ENCODE assay signal across 8 cellular contexts in the genomic region with DNA sequence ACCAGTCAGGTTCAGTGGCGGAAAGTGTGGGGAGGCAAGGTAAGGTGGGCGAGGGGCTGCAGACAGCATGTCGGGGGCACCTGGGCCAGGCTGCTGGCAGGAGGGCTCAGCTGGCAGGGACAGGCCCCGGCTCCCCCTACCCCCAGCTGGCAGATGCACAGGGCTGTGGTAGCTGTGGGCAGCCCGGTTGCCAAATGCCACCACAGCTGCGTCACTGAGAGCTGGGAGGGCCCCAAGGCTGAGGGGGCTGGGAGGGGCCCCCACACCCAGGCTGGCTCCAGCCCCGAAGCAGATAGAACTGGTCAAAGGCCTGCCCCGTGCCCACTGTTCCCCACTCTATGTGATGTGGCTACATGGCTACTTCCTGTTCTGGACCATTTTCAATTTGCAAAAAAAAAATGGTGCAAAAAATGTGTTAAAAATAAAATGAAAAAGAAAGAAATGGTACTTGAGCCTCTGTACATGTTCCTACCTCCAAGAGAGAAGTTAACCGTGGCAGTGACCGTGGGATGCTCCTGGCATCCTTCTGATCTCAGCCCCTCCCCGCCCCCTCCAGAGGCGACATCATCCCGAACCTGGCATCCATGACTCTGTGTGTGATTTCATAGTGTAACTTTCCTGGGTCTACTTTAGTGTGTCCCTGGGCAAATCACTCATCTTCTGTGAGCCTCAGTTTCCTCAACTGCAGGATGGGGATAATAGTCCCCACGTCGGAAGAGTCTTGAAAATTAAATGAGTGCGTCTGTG.
A peak's percentile ranks its signal among the peaks of the same experiment; 100 is the strongest.
DNase-seq lines count a peak whose midpoint lies in the region; ATAC-seq and TF ChIP-seq lines count a peak whose summit lies in the region.

No MANE protein-coding gene starts in this region.

- H2BK12ac ChIP-seq in trophoblast cell (ENCODE audit: low read length) = peak overlapping the region; percentile 31

- ATAC-seq in HG03354 (IDR thresholded peaks at IDR 0.05; ENCODE audit: poor library complexity, severe bottlenecking, unreplicated experiment) (no peak), gastroesophageal sphincter (no peak)

- peak overlapping the region; percentile 70; the same call in 1 of the 2 replicates for H3K9ac ChIP-seq in BLaER1
- H3K9ac ChIP-seq in OCI-LY3 (ENCODE audit: low read length) = peak overlapping the region; percentile 25
- no peak overlapping the region for H3K9ac ChIP-seq in mammary epithelial cell (ENCODE audit: insufficient read depth, low read length)
- H3K9ac ChIP-seq in trophoblast cell (ENCODE audit: low read length) = no peak overlapping the region

- TF ChIP-seq CTCF in OCI-LY3 (IDR thresholded peaks at IDR 0.05; ENCODE audit: low read depth, low read length) = no peak
- no peak for TF ChIP-seq CTCF in mammary epithelial cell (conservative IDR thresholded peaks at IDR 0.05 in 1 of 2, IDR thresholded peaks at IDR 0.05 in 1 of 2; ENCODE audit: extremely low read depth in 1 of 2, insufficient read depth in 1 of 2, low read depth in 1 of 2, low read length in 2 of 2)
- TF ChIP-seq CTCF in gastroesophageal sphincter (IDR thresholded peaks at IDR 0.05) = no peak

- DNase-seq in mammary epithelial cell (peak; percentile 13), trophoblast cell (no peak), cortex of kidney (lab: John Stamatoyannopoulos, UW) (no peak)
- DNase-seq in effector memory CD4-positive, alpha-beta T cell = no peak

- H2AK5ac ChIP-seq in trophoblast cell (ENCODE audit: low read length) = peak overlapping the region; percentile 49

- H3K18ac ChIP-seq in trophoblast cell (ENCODE audit: low read length) = no peak overlapping the region

- H2BK120ac ChIP-seq in trophoblast cell (ENCODE audit: insufficient read depth, low read length, poor library complexity) = peak overlapping the region; percentile 39

- no peak overlapping the region for H4K8ac ChIP-seq in trophoblast cell (ENCODE audit: low read depth, low read length)

- H3K4me1 ChIP-seq in BLaER1 (peaks cover 62% of the 10 kb centered on the region), OCI-LY3 (ENCODE audit: low read length) (peaks cover 41% of the 10 kb centered on the region), mammary epithelial cell (ENCODE audit: insufficient read depth, low read length) (peaks cover 4% of the 10 kb centered on the region), trophoblast cell (ENCODE audit: control insufficient read depth in 1 of 2, insufficient read depth in 2 of 2, low read length in 2 of 2) (peaks cover 18 to 23% of the 10 kb centered on the region in 2 experiments), gastroesophageal sphincter (peaks cover 0 to 35% (median 9%) of the 10 kb centered on the region in 3 donors)
- no peaks in the 10 kb centered on the region for H3K4me1 ChIP-seq in effector memory CD4-positive, alpha-beta T cell (ENCODE audit: control insufficient read depth, insufficient read depth, low read length, poor library complexity, severe bottlenecking)

- no peaks in the 10 kb centered on the region for H3K79me2 ChIP-seq in OCI-LY3 (ENCODE audit: low read length)
- no peaks in the 10 kb centered on the region for H3K79me2 ChIP-seq in mammary epithelial cell (ENCODE audit: insufficient read depth, low read length)
- no peaks in the 10 kb centered on the region for H3K79me2 ChIP-seq in trophoblast cell (ENCODE audit: control insufficient read depth, insufficient read depth, low read length, poor library complexity)

- TF ChIP-seq POLR2A in gastroesophageal sphincter (IDR thresholded peaks at IDR 0.05) = no peak

- no peak for TF ChIP-seq EP300 in gastroesophageal sphincter (IDR thresholded peaks at IDR 0.05)

- 38% methylated on average over 12 of the region's 16 CpGs for WGBS in mammary epithelial cell (ENCODE audit: low coverage, missing lambda C conversion rate)
- no CpG with 5 or more reads among the region's 16 CpGs for WGBS in trophoblast cell (ENCODE audit: extremely low coverage, insufficient coverage, insufficient read length)
- 56 to 92% methylated on average over 6 to 7 of the region's 16 CpGs for WGBS in gastroesophageal sphincter (ENCODE audit: low coverage in 1 of 2), 2 donors

- no peaks in the 10 kb centered on the region for H4K20me1 ChIP-seq in BLaER1
- no peaks in the 10 kb centered on the region for H4K20me1 ChIP-seq in OCI-LY3 (ENCODE audit: insufficient read depth, low read length)
- H4K20me1 ChIP-seq in mammary epithelial cell (ENCODE audit: insufficient read depth, low read length) = no peaks in the 10 kb centered on the region

- H3K14ac ChIP-seq in trophoblast cell (ENCODE audit: low read length) = peak overlapping the region; percentile 49

- no peak overlapping the region for H3K4me3 ChIP-seq in BLaER1
- peak overlapping the region; percentile 22 for H3K4me3 ChIP-seq in OCI-LY3 (ENCODE audit: low read length)
- H3K4me3 ChIP-seq in mammary epithelial cell (replicated peaks in 1 of 3; ENCODE audit: insufficient read depth in 1 of 3, low read depth in 2 of 3, low read length in 3 of 3) = no peak overlapping the region
- no peak overlapping the region for H3K4me3 ChIP-seq in trophoblast cell (ENCODE audit: low read depth, low read length)
- H3K4me3 ChIP-seq in effector memory CD4-positive, alpha-beta T cell (ENCODE audit: insufficient read depth, low read depth, low read length, poor library complexity, severe bottlenecking) = no peak overlapping the region
- no peak overlapping the region for H3K4me3 ChIP-seq in gastroesophageal sphincter

- no peak overlapping the region for H4K12ac ChIP-seq in trophoblast cell (ENCODE audit: low read depth, low read length)

- no peaks in the 10 kb centered on the region for H3K36me3 ChIP-seq in BLaER1
- H3K36me3 ChIP-seq in OCI-LY3 (replicated peaks; ENCODE audit: low read depth, low read length) = no peaks in the 10 kb centered on the region
- no peaks in the 10 kb centered on the region for H3K36me3 ChIP-seq in mammary epithelial cell (ENCODE audit: insufficient read depth, low read length)
- no peaks in the 10 kb centered on the region for H3K36me3 ChIP-seq in trophoblast cell (ENCODE audit: control insufficient read depth in 1 of 2, insufficient read depth in 2 of 2, low read length in 2 of 2)
- no peaks in the 10 kb centered on the region for H3K36me3 ChIP-seq in effector memory CD4-positive, alpha-beta T cell (ENCODE audit: control insufficient read depth, insufficient read depth, low read length)
- H3K36me3 ChIP-seq in gastroesophageal sphincter = no peaks in the 10 kb centered on the region

- BruUV-seq in mammary epithelial cell (replicated peaks; lab: Mats Ljungman, UMichigan) = no TSS peak

- peak overlapping the region; percentile 4 for H2BK5ac ChIP-seq in trophoblast cell (ENCODE audit: low read depth, low read length, poor library complexity)

- H3K27ac ChIP-seq in BLaER1 = peak overlapping the region; percentile 85
- H3K27ac ChIP-seq in OCI-LY3 (ENCODE audit: low read length) = no peak overlapping the region; the same call in none of the 2 replicates
- H3K27ac ChIP-seq in mammary epithelial cell (ENCODE audit: insufficient read depth, low read depth, low read length) = no peak overlapping the region
- no peak overlapping the region for H3K27ac ChIP-seq in trophoblast cell (ENCODE audit: low read depth, low read length)
- H3K27ac ChIP-seq in effector memory CD4-positive, alpha-beta T cell (ENCODE audit: insufficient read depth, low read length, poor library complexity, severe bottlenecking) = no peak overlapping the region
- H3K27ac ChIP-seq in gastroesophageal sphincter = peak overlapping the region in 2 of 4 donors; percentile 45 to 66

- H3K4ac ChIP-seq in trophoblast cell (ENCODE audit: low read depth, low read length) = no peak overlapping the region

- in situ Hi-C loops in mammary epithelial cell (cut with MboI; ENCODE audit: low sequenced_read_pairs in 2 of 2) = no loop called here

- H3K4me2 ChIP-seq in BLaER1 (peak overlapping the region; percentile 80), OCI-LY3 (ENCODE audit: low read length) (peak overlapping the region; percentile 65), mammary epithelial cell (ENCODE audit: insufficient read depth, low read depth, low read length) (no peak overlapping the region), trophoblast cell (ENCODE audit: low read length) (no peak overlapping the region)

- dilution Hi-C loops in mammary epithelial cell (cut with HindIII; ENCODE audit: low sequenced_read_pairs) = loop anchor here (5.0 kb wide), 1 partner anchor 101 kb away; no protein-coding TSS in a partner anchor

- intact Hi-C loops in mammary epithelial cell (cut with micrococcal nuclease) = no loop called here

- peak overlapping the region; percentile 16; the same call in 1 of the 2 replicates for H2AFZ ChIP-seq in OCI-LY3 (ENCODE audit: low read depth, low read length)
- H2AFZ ChIP-seq in mammary epithelial cell (ENCODE audit: low read depth, low read length) = peak overlapping the region; percentile 5
- H2AFZ ChIP-seq in trophoblast cell (ENCODE audit: insufficient read depth, low read length, poor library complexity) = no peak overlapping the region

- peak overlapping the region; percentile 60 for H4K91ac ChIP-seq in trophoblast cell (ENCODE audit: low read depth, low read length)

- no peaks in the 10 kb centered on the region for H3K9me3 ChIP-seq in BLaER1
- H3K9me3 ChIP-seq in OCI-LY3 (ENCODE audit: insufficient read depth, low read length) = no peaks in the 10 kb centered on the region
- no peaks in the 10 kb centered on the region for H3K9me3 ChIP-seq in mammary epithelial cell (replicated peaks; ENCODE audit: insufficient read depth, low read length)
- H3K9me3 ChIP-seq in trophoblast cell (ENCODE audit: insufficient read depth, low read depth, low read length) = no peaks in the 10 kb centered on the region
- no peaks in the 10 kb centered on the region for H3K9me3 ChIP-seq in effector memory CD4-positive, alpha-beta T cell (ENCODE audit: control insufficient read depth, low read length)
- H3K9me3 ChIP-seq in gastroesophageal sphincter = no peaks in the 10 kb centered on the region

- CTCF ChIA-PET in mammary epithelial cell (lab: Charles Lee; ENCODE audit: low non-redundant PET) = interaction anchor here (0.6 kb wide), 1 partner anchor 507 kb away, joined by 3 read pairs; no protein-coding TSS in a partner anchor

- H3K79me1 ChIP-seq in trophoblast cell (ENCODE audit: low read length) = peaks cover 26% of the 10 kb centered on the region

- H3K27me3 ChIP-seq in BLaER1 (no peaks in the 10 kb centered on the region), OCI-LY3 (ENCODE audit: low read depth, low read length) (peaks cover 8% of the 10 kb centered on the region), mammary epithelial cell (ENCODE audit: insufficient read depth, low read length) (no peaks in the 10 kb centered on the region), trophoblast cell (ENCODE audit: insufficient read depth, low read length) (no peaks in the 10 kb centered on the region), gastroesophageal sphincter (no peaks in the 10 kb centered on the region)
- no peaks in the 10 kb centered on the region for H3K27me3 ChIP-seq in effector memory CD4-positive, alpha-beta T cell (replicated peaks; ENCODE audit: control insufficient read depth, insufficient read depth, low read length, poor library complexity, severe bottlenecking)

- H3K23ac ChIP-seq in trophoblast cell (ENCODE audit: low read length) = no peak overlapping the region

Comparison
In these comparisons a context has a peak if more than half of its experiments do, and no peak if none do; other contexts are left out.
1. H3K4me2 ChIP-seq: peak in BLaER1 (single experiment) and OCI-LY3 (single experiment); none in mammary epithelial cell (single experiment) and trophoblast cell (single experiment).
2. H3K9ac ChIP-seq: peak in BLaER1 (single experiment) and OCI-LY3 (single experiment); none in mammary epithelial cell (single experiment) and trophoblast cell (single experiment).